25 cellular contexts compared by ENCODE assay signal in genomic region chr22:42918500-42918899, GRCh38.
DNase-seq lines count a peak whose midpoint lies in the region; ATAC-seq and TF ChIP-seq lines count a peak whose summit lies in the region.
"Had no signal": no experiment of that assay in that cellular context is flagged by ENCODE, and none has a peak within 500 bp of the region (broad histone marks: within the 10 kb centered on the region; RNA-seq: fewer than 3 reads in every experiment).

No MANE protein-coding gene starts in this region.

- no peaks in the 10 kb centered on the region for H3K9me3 Mint-ChIP-seq in endodermal cell
- H3K9me3 Mint-ChIP-seq in natural killer cell treated with Interleukin-12 subunit alpha and Interleukin-12 subunit beta and Interleukin-15 and Interleukin-18, amount 100 ng/mL, for 72 hours: no peaks in the 10 kb centered on the region
- H3K9me3 Mint-ChIP-seq: activated naive CD4-positive, alpha-beta T cell treated with anti-CD3 and anti-CD28 coated beads, Interleukin-2, amount 10 ng/mL, durations not matched to agents 7 days and 5 days; activated T-cell treated with anti-CD3 and anti-CD28 coated beads, Interleukin-2, amount 50 U/mL, for 24 hours; IgD-negative memory B cell had no signal

- H2AK5ac ChIP-seq in trophoblast cell (ENCODE audit: low read length): no peak overlapping the region

- H3K27me3 ChIP-seq in endodermal cell (ENCODE audit: control insufficient read depth, insufficient read depth, low read length, poor library complexity, severe bottlenecking): no peaks in the 10 kb centered on the region
- no peaks in the 10 kb centered on the region for H3K27me3 ChIP-seq in trophoblast cell (ENCODE audit: insufficient read depth, low read length)
- H3K27me3 ChIP-seq: ovary, sigmoid colon, uterus had no signal

- no peak overlapping the region for H2BK5ac ChIP-seq in trophoblast cell (ENCODE audit: low read depth, low read length, poor library complexity)

- DNase-seq in DMS79 treated with DMSO at 0.1 percent for 48 hours (lab: John Stamatoyannopoulos, UW) (peak; percentile 35), DMS79 (lab: John Stamatoyannopoulos, UW) (no peak), MV-4-11 (lab: John Stamatoyannopoulos, UW) (peak; percentile 37), endodermal cell (no peak), trophoblast cell (no peak), NCI-H1436 treated with DMSO at 0.1 percent for 48 hours (lab: John Stamatoyannopoulos, UW) (no peak)
- DNase-seq in natural killer cell treated with Interleukin-12 subunit alpha and Interleukin-12 subunit beta and Interleukin-15 and Interleukin-18, amount 100 ng/mL, for 72 hours (ENCODE audit: low spot score): no peak
- DNase-seq: 8988T; activated CD8-positive, alpha-beta T cell treated with anti-CD3 and anti-CD28 coated beads, Interleukin-2, amount 10 ng/mL, durations not matched to agents 7 days and 5 days; activated naive CD4-positive, alpha-beta T cell treated with anti-CD3 and anti-CD28 coated beads, Interleukin-2, amount 10 ng/mL, durations not matched to agents 7 days and 5 days; activated T-cell treated with anti-CD3 and anti-CD28 coated beads, Interleukin-2, amount 50 U/mL, for 24 hours; anterior cingulate cortex; DMS153; effector CD8-positive, alpha-beta T cell; lower lobe of right lung; NCI-H2081 treated with DMSO at 0.1 percent for 48 hours; NCI-H526 treated with DMSO at 0.1 percent for 48 hours; sigmoid colon; stimulated activated CD4-positive, alpha-beta T cell treated with anti-CD3 and anti-CD28 coated beads, Interleukin-2, amount 100 ng/mL, for 48 hours; uterus had no signal

- peak overlapping the region; percentile 34 for H4K91ac ChIP-seq in trophoblast cell (ENCODE audit: low read depth, low read length)

- no peak overlapping the region for H2BK120ac ChIP-seq in trophoblast cell (ENCODE audit: insufficient read depth, low read length, poor library complexity)

- H3K27me3 Mint-ChIP-seq in endodermal cell (ENCODE audit: insufficient read depth): no peaks in the 10 kb centered on the region
- H3K27me3 Mint-ChIP-seq in natural killer cell treated with Interleukin-12 subunit alpha and Interleukin-12 subunit beta and Interleukin-15 and Interleukin-18, amount 100 ng/mL, for 72 hours: peaks cover 0 to 2% of the 10 kb centered on the region in 2 donors
- H3K27me3 Mint-ChIP-seq: activated naive CD4-positive, alpha-beta T cell treated with anti-CD3 and anti-CD28 coated beads, Interleukin-2, amount 10 ng/mL, durations not matched to agents 7 days and 5 days; activated T-cell treated with anti-CD3 and anti-CD28 coated beads, Interleukin-2, amount 50 U/mL, for 24 hours; IgD-negative memory B cell had no signal

- H3K4me2 ChIP-seq in trophoblast cell (ENCODE audit: low read length): no peak overlapping the region

- H3K36me3 Mint-ChIP-seq in endodermal cell (ENCODE audit: low read depth): peaks cover 7% of the 10 kb centered on the region
- no peaks in the 10 kb centered on the region for H3K36me3 Mint-ChIP-seq in natural killer cell treated with Interleukin-12 subunit alpha and Interleukin-12 subunit beta and Interleukin-15 and Interleukin-18, amount 100 ng/mL, for 72 hours
- H3K36me3 Mint-ChIP-seq: activated naive CD4-positive, alpha-beta T cell treated with anti-CD3 and anti-CD28 coated beads, Interleukin-2, amount 10 ng/mL, durations not matched to agents 7 days and 5 days had no signal

- peaks cover 3% of the 10 kb centered on the region for H3K36me3 ChIP-seq in endodermal cell (ENCODE audit: control insufficient read depth, insufficient read depth, low read length)
- H3K36me3 ChIP-seq in trophoblast cell (ENCODE audit: control insufficient read depth in 1 of 2, insufficient read depth in 2 of 2, low read length in 2 of 2): no peaks in the 10 kb centered on the region
- H3K36me3 ChIP-seq: lower lobe of right lung, ovary, sigmoid colon, uterus had no signal

- peak overlapping the region; percentile 63 for H3K9ac ChIP-seq in endodermal cell (ENCODE audit: extremely low read depth, low read length, poor library complexity, severe bottlenecking)
- no peak overlapping the region for H3K9ac ChIP-seq in trophoblast cell (ENCODE audit: low read length)

- peaks cover 6% of the 10 kb centered on the region for H3K79me2 ChIP-seq in trophoblast cell (ENCODE audit: control insufficient read depth, insufficient read depth, low read length, poor library complexity)

- H3K14ac ChIP-seq in trophoblast cell (ENCODE audit: low read length): no peak overlapping the region

- TF ChIP-seq CTCF in endodermal cell (conservative IDR thresholded peaks at IDR 0.05): no peak

- no peak overlapping the region for H4K8ac ChIP-seq in trophoblast cell (ENCODE audit: low read depth, low read length)

- H3K9me3 ChIP-seq in endodermal cell (ENCODE audit: control insufficient read depth, low read length) (no peaks in the 10 kb centered on the region), trophoblast cell (ENCODE audit: insufficient read depth, low read depth, low read length) (no peaks in the 10 kb centered on the region)
- H3K9me3 ChIP-seq: lower lobe of right lung, ovary, sigmoid colon, uterus had no signal

- H3K27ac Mint-ChIP-seq in endodermal cell: peak overlapping the region; percentile 92
- H3K27ac Mint-ChIP-seq in natural killer cell treated with Interleukin-12 subunit alpha and Interleukin-12 subunit beta and Interleukin-15 and Interleukin-18, amount 100 ng/mL, for 72 hours: no peak overlapping the region
- H3K27ac Mint-ChIP-seq: activated CD8-positive, alpha-beta T cell treated with anti-CD3 and anti-CD28 coated beads, Interleukin-2, amount 10 ng/mL, durations not matched to agents 7 days and 5 days; activated naive CD4-positive, alpha-beta T cell treated with anti-CD3 and anti-CD28 coated beads, Interleukin-2, amount 10 ng/mL, durations not matched to agents 7 days and 5 days; activated T-cell treated with anti-CD3 and anti-CD28 coated beads, Interleukin-2, amount 50 U/mL, for 24 hours; IgD-negative memory B cell had no signal

- H3K4ac ChIP-seq in trophoblast cell (ENCODE audit: low read depth, low read length): no peak overlapping the region

- no peak overlapping the region for H4K12ac ChIP-seq in trophoblast cell (ENCODE audit: low read depth, low read length)

- no peak overlapping the region for H3K4me3 Mint-ChIP-seq in endodermal cell
- no peak overlapping the region for H3K4me3 Mint-ChIP-seq in natural killer cell treated with Interleukin-12 subunit alpha and Interleukin-12 subunit beta and Interleukin-15 and Interleukin-18, amount 100 ng/mL, for 72 hours
- H3K4me3 Mint-ChIP-seq: activated CD8-positive, alpha-beta T cell treated with anti-CD3 and anti-CD28 coated beads, Interleukin-2, amount 10 ng/mL, durations not matched to agents 7 days and 5 days; activated naive CD4-positive, alpha-beta T cell treated with anti-CD3 and anti-CD28 coated beads, Interleukin-2, amount 10 ng/mL, durations not matched to agents 7 days and 5 days; activated T-cell treated with anti-CD3 and anti-CD28 coated beads, Interleukin-2, amount 50 U/mL, for 24 hours; IgD-negative memory B cell had no signal

- 99 to 100% methylated on average over 1 to 4 of the region's 4 CpGs for WGBS in endodermal cell (ENCODE audit: insufficient coverage in 1 of 2, insufficient read length in 1 of 2), 2 experiments
- WGBS in trophoblast cell (ENCODE audit: extremely low coverage, insufficient coverage, insufficient read length): no CpG with 5 or more reads among the region's 4 CpGs

- no peak for ATAC-seq in GM21367 (IDR thresholded peaks at IDR 0.05; ENCODE audit: unreplicated experiment)
- no peak for ATAC-seq in natural killer cell treated with Interleukin-12 subunit alpha and Interleukin-12 subunit beta and Interleukin-15 and Interleukin-18, amount 100 ng/mL, for 72 hours
- ATAC-seq: activated CD8-positive, alpha-beta T cell treated with anti-CD3 and anti-CD28 coated beads, Interleukin-2, amount 10 ng/mL, durations not matched to agents 7 days and 5 days; lower lobe of right lung had no signal

- H2AFZ ChIP-seq in trophoblast cell (ENCODE audit: insufficient read depth, low read length, poor library complexity): no peak overlapping the region

- no peak overlapping the region for H3K23ac ChIP-seq in trophoblast cell (ENCODE audit: low read length)

- no peak overlapping the region for H2BK12ac ChIP-seq in trophoblast cell (ENCODE audit: low read length)

- H3K27ac ChIP-seq in endodermal cell (ENCODE audit: low read depth, low read length) (no peak overlapping the region), trophoblast cell (ENCODE audit: low read depth, low read length) (peak overlapping the region; percentile 48)
- H3K27ac ChIP-seq: C4-2B, HL-60, lower lobe of right lung, ovary, uterus had no signal

- peak overlapping the region; percentile 61 for H3K18ac ChIP-seq in trophoblast cell (ENCODE audit: low read length)

- peaks cover 58% of the 10 kb centered on the region for H3K4me1 Mint-ChIP-seq in endodermal cell
- peaks cover 15 to 22% of the 10 kb centered on the region in 2 donors for H3K4me1 Mint-ChIP-seq in natural killer cell treated with Interleukin-12 subunit alpha and Interleukin-12 subunit beta and Interleukin-15 and Interleukin-18, amount 100 ng/mL, for 72 hours (ENCODE audit: low read depth in 2 of 2)

- H3K4me1 ChIP-seq in endodermal cell (ENCODE audit: control insufficient read depth, insufficient read depth, low read length): peaks cover 37% of the 10 kb centered on the region
- peaks cover 23 to 32% of the 10 kb centered on the region in 2 experiments for H3K4me1 ChIP-seq in trophoblast cell (ENCODE audit: control insufficient read depth in 1 of 2, insufficient read depth in 2 of 2, low read length in 2 of 2)
- H3K4me1 ChIP-seq: uterus had no signal

- H3K79me1 ChIP-seq in trophoblast cell (ENCODE audit: low read length): peaks cover 2% of the 10 kb centered on the region

- H3K4me3 ChIP-seq in endodermal cell (ENCODE audit: low read length): no peak overlapping the region
- no peak overlapping the region for H3K4me3 ChIP-seq in trophoblast cell (ENCODE audit: low read depth, low read length)
- H3K4me3 ChIP-seq: lower lobe of right lung, ovary, sigmoid colon, uterus had no signal

Comparison
In these comparisons a context has a peak if more than half of its experiments do, and no peak if none do; other contexts are left out.
1. DNase-seq: peak in DMS79 treated with DMSO at 0.1 percent for 48 hours (single experiment) and MV-4-11 (single experiment); none in DMS79 (single experiment), endodermal cell (single experiment), trophoblast cell (0 of 2), NCI-H1436 treated with DMSO at 0.1 percent for 48 hours (single experiment) and natural killer cell treated with Interleukin-12 subunit alpha and Interleukin-12 subunit beta and Interleukin-15 and Interleukin-18, amount 100 ng/mL, for 72 hours (single experiment).